17 cellular contexts compared by ENCODE assay signal in genomic region chr3:6220361-6220957, GRCh38.
"Had no signal": no experiment of that assay in that cellular context is flagged by ENCODE, and none has a peak within 500 bp of the region (broad histone marks: within the 10 kb centered on the region; RNA-seq: fewer than 3 reads in every experiment).

No MANE protein-coding gene starts in this region.

- H3K36me3 ChIP-seq: heart left ventricle, right atrium auricular region, tibial nerve, uterus had no signal

- H3K4me3 ChIP-seq: heart left ventricle, right atrium auricular region, skin epidermis, tibial nerve, uterus had no signal

- H3K9me3 ChIP-seq: heart left ventricle, right atrium auricular region, tibial nerve, uterus had no signal

- H3K27me3 ChIP-seq: foreskin keratinocyte, heart left ventricle, right atrium auricular region, tibial nerve, uterus had no signal

- H3K4me1 ChIP-seq: foreskin keratinocyte, heart left ventricle, right atrium auricular region, tibial nerve, uterus had no signal

- ATAC-seq: activated naive CD8-positive, alpha-beta T cell treated with anti-CD3 and anti-CD28 coated beads, Interleukin-2, amount 50 U/mL, for 24 hours; effector memory CD8-positive, alpha-beta T cell; foreskin keratinocyte; heart left ventricle had no signal

- H3K27ac ChIP-seq: foreskin keratinocyte, heart left ventricle, right atrium auricular region, skin epidermis, tibial nerve, uterus had no signal

- DNase-seq: activated CD4-positive, alpha-beta T cell treated with anti-CD3 and anti-CD28 coated beads, Interleukin-2, amount 10 ng/mL, durations not matched to agents 7 days and 5 days; activated CD4-positive, CD25-positive, alpha-beta regulatory T cell; activated naive CD4-positive, alpha-beta T cell treated with Interleukin-2 at 50 U/mL for 16 hours; activated naive CD8-positive, alpha-beta T cell treated with anti-CD3 and anti-CD28 coated beads, Interleukin-2, amount 50 U/mL, for 24 hours; aorta; cerebellar nuclear complex; effector memory CD8-positive, alpha-beta T cell; foreskin keratinocyte; heart left ventricle; nucleus accumbens; stimulated activated CD4-positive, alpha-beta T cell treated with anti-CD3 and anti-CD28 coated beads, Interleukin-15, amount 100 ng/mL, for 24 hours; stimulated activated CD4-positive, alpha-beta T cell treated with anti-CD3 and anti-CD28 coated beads, Interleukin-4, amount 100 ng/mL, for 1 hour; stimulated activated naive CD4-positive, alpha-beta T cell; uterus had no signal
